In the genomic region with DNA sequence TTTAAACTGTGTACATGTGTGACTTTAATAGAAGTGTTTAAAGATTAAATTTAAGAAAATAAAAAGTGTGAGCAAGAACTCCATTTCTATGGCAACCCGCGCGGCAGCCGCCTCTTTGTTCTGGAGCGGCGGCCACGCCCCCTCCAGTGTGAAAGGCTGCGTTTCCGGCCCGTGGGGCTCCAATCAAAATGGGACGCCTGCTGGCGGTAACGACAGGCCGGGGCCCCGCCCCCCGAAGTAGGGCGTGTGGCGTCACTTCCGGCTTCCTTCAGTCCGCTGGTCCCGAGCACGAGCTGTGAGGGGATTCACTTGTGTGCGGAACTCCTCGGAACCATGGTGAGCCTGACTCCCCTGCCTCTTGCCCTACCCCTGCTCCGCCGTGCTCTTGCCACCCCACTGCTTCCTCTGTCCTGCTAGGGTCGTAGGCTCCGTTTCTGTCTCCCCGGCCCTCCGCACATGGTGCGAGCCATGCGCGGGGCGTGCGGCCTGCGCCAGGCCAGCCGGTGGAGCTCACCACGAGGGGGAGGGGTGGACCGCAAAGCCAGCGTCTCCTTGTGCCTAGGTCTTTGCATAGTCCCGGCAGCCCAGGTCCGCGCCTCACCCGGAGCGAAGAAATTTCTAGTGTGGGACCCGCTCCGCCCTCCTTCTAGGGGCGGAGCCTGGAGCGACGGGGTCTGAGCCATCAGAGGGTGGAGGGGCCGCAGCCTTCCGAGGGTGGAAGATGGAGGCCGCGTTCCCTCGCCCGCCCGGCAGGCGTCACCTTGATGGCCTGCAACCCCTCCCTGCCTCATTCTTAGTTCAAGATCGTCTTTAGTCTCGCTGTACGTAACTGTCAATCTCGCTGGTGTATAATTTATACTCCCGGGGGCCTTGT, we compare ENCODE assay signal across 8 cellular contexts. TPM values are rescaled to one million over a fixed set of nuclear protein-coding genes. Genes with fewer than 3 reads are reported as not detected.
DNase-seq lines count a peak whose midpoint lies in the region; ATAC-seq and TF ChIP-seq lines count a peak whose summit lies in the region.

A gene (plus strand): TSS at position 271 of the 874 bp plus-strand sequence. CDS start 63 bp downstream, at position 334.

- H3K4me1 Mint-ChIP-seq in endothelial cell (ENCODE audit: unreplicated experiment), result no peaks in the 10 kb centered on the region

- H3K4me2 ChIP-seq in OCI-LY3 (ENCODE audit: low read length), result peak within 1 kb of the TSS; percentile 100

- H3K9me3 ChIP-seq in OCI-LY3 (ENCODE audit: insufficient read depth, low read length), result no peaks in the 10 kb centered on the region

- no peaks in the 10 kb centered on the region for H3K9me3 Mint-ChIP-seq in endothelial cell (ENCODE audit: unreplicated experiment)

- peak; percentile 97 for ATAC-seq in GM21526 (IDR thresholded peaks at IDR 0.05; ENCODE audit: low FRiP score, unreplicated experiment)

- H3K4me3 ChIP-seq in OCI-LY3 (ENCODE audit: low read length), result peak within 1 kb of the TSS; percentile 95

- peak within 1 kb of the TSS; percentile 98 for H2AFZ ChIP-seq in OCI-LY3 (ENCODE audit: low read depth, low read length)

- peak within 1 kb of the TSS; percentile 98 for H3K9ac ChIP-seq in OCI-LY3 (ENCODE audit: low read length)

- H3K4me3 Mint-ChIP-seq in endothelial cell (ENCODE audit: unreplicated experiment), result peak within 1 kb of the TSS; percentile 95

- peaks cover 14% of the 10 kb centered on the region for H3K36me3 Mint-ChIP-seq in endothelial cell (ENCODE audit: low read depth, unreplicated experiment)

- peak; percentile 92 for DNase-seq in DMS114 treated with DMSO at 0.1 percent for 48 hours (lab: John Stamatoyannopoulos, UW; ENCODE audit: unreplicated experiment)
- DNase-seq in HuH-7.5 (ENCODE audit: low spot score), result peak; percentile 85
- peak; percentile 97 for DNase-seq in activated CD8-positive, alpha-beta memory T cell treated with anti-CD3 and anti-CD28 coated beads, Interleukin-2, amount 50 U/mL, for 48 hours
- DNase-seq in endothelial cell (ENCODE audit: low spot score), result peak; percentile 97
- DNase-seq in midbrain (lab: John Stamatoyannopoulos, UW), result peak; percentile 99
- peak; percentile 95 for DNase-seq in stimulated activated CD8-positive, alpha-beta memory T cell treated with anti-CD3 and anti-CD28 coated beads, Interleukin-2, amount 100 ng/mL, for 1 hour (ENCODE audit: low read depth in 2 of 2)

- peaks cover 5% of the 10 kb centered on the region for H4K20me1 ChIP-seq in OCI-LY3 (ENCODE audit: insufficient read depth, low read length)

- peaks cover 27% of the 10 kb centered on the region for H3K79me2 ChIP-seq in OCI-LY3 (ENCODE audit: low read length)

- TF ChIP-seq CTCF in OCI-LY3 (IDR thresholded peaks at IDR 0.05; ENCODE audit: low read depth, low read length) (peak; percentile 16; the same call in 1 of the 2 replicates), endothelial cell (IDR thresholded peaks at IDR 0.05; ENCODE audit: unreplicated experiment) (peak; percentile 28)

- peak within 1 kb of the TSS; percentile 92 for H3K27ac Mint-ChIP-seq in endothelial cell (ENCODE audit: unreplicated experiment)

- peaks cover 39% of the 10 kb centered on the region for H3K36me3 ChIP-seq in OCI-LY3 (replicated peaks; ENCODE audit: low read depth, low read length)

- H3K27ac ChIP-seq in OCI-LY3 (ENCODE audit: low read length), result peak within 1 kb of the TSS; percentile 74

- peaks cover 13% of the 10 kb centered on the region for H3K4me1 ChIP-seq in OCI-LY3 (ENCODE audit: low read length)

- peaks cover 3% of the 10 kb centered on the region for H3K27me3 Mint-ChIP-seq in endothelial cell (ENCODE audit: unreplicated experiment)

- no peaks in the 10 kb centered on the region for H3K27me3 ChIP-seq in OCI-LY3 (ENCODE audit: low read depth, low read length)

RNA-seq across cellular contexts. Expression of the gene that starts here (rescaled TPM):
- total RNA-seq in endothelial cell (ENCODE audit: unreplicated experiment), result 153 TPM

Comparison
In these comparisons a context has a peak if more than half of its experiments do, and no peak if none do; other contexts are left out.
1. Peak in every context shown above with its lines: DNase-seq, ATAC-seq, H3K4me3 ChIP-seq and H3K27ac ChIP-seq.